8 cellular contexts compared by ENCODE assay signal in the genomic region with DNA sequence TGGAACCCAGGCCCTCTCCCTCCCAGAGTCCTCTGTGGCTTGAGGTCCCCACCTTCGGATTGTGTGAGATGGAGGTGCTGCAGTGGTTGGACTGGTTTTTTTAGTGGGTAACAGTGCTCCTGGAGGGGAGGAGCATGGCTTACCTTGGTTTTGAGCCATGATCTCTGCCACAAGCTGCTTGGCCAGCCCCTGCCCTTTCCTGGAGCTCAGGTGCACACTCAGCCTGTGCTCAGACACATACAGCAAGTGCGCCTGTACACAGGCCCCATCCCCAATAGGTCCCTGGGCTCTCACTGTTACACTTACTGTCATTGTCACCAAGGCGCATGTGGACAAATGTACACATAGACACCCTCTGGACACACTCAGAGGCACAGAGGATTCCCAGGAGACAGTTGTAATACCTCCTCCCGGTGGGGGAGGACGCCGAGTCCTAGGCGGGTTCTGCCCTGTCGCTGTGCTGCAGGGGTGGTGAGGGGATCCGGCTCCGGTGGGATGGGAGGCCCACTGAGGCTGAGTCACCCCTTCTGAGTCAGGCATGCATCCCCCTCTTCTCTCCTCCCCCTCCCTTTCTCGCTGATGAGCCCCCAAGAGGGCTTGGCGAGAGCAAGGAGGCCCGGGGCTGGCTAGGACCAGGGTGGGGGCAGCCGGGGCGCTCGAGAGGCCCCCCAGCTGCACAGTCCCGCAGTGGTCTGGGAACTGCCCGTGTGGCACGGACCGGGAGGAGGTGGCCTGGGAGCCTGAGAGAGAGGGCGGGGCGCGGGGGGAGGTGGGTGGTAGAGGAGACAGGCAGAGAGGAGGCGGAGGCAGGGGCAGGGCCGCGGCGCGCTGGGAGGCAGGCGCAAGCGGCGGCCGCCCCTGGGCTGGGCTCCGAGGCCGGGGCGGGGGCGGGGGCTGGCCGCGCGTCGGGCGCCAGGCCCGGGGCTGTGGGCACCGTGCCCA. TPM values are rescaled to one million over a fixed set of nuclear protein-coding genes. Genes with fewer than 3 reads are reported as not detected.
DNase-seq lines count a peak whose midpoint lies in the region; ATAC-seq, FAIRE-seq and TF ChIP-seq lines count a peak whose summit lies in the region.

No MANE protein-coding gene starts in this region.

- H2AFZ ChIP-seq in keratinocyte (ENCODE audit: control insufficient read depth, low read length): no peak overlapping the region

- no peaks in the 10 kb centered on the region for H3K9me3 ChIP-seq in keratinocyte (ENCODE audit: control insufficient read depth, low read depth, low read length)
- H3K9me3 ChIP-seq in small intestine (ENCODE audit: control insufficient read depth, low read depth): no peaks in the 10 kb centered on the region

- H3K36me3 ChIP-seq in keratinocyte (ENCODE audit: control insufficient read depth in 2 of 2, extremely low read depth in 1 of 2, insufficient read depth in 2 of 2, low read length in 2 of 2) (no peaks in the 10 kb centered on the region), small intestine (ENCODE audit: control insufficient read depth in 2 of 2, insufficient read depth in 2 of 2, low read length in 2 of 2) (no peaks in the 10 kb centered on the region)

- peak overlapping the region; percentile 22 for H3K4me2 ChIP-seq in keratinocyte (ENCODE audit: control insufficient read depth, extremely low read depth, insufficient read depth, low read depth, low read length)

- peak overlapping the region; percentile 67 for H3K4me3 ChIP-seq in choroid plexus epithelial cell (ENCODE audit: low read depth, low read length)
- peak overlapping the region in 2 of 3 experiments; percentile 18 to 24 for H3K4me3 ChIP-seq in keratinocyte (ENCODE audit: control insufficient read depth in 2 of 3, extremely low read depth in 1 of 3, insufficient read depth in 2 of 3, low read depth in 1 of 3, low read length in 3 of 3)
- H3K4me3 ChIP-seq in small intestine (ENCODE audit: low read depth in 1 of 2, low read length in 2 of 2): peak overlapping the region in 1 of 2 donors; percentile 52

- DNase-seq in COR-L47 (lab: John Stamatoyannopoulos, UW) (peak; percentile 77), LoVo (ENCODE audit: low spot score) (peak; percentile 38), T1000 (lab: John Stamatoyannopoulos, UW) (peak; percentile 65), choroid plexus epithelial cell (ENCODE audit: low read depth) (peak; percentile 54), keratinocyte (ENCODE audit: low read depth, low spot score) (no peak), small intestine (peak; percentile 49)

- TF ChIP-seq CTCF in choroid plexus epithelial cell (conservative IDR thresholded peaks at IDR 0.05; ENCODE audit: low read depth, low read length) (no peak), keratinocyte (optimal IDR thresholded peaks at IDR 0.05 in 1 of 3, IDR thresholded peaks at IDR 0.05 in 1 of 3, conservative IDR thresholded peaks at IDR 0.05 in 1 of 3; ENCODE audit: extremely low read depth in 1 of 3, insufficient read depth in 2 of 3, low read length in 3 of 3) (no peak)

- FAIRE-seq in keratinocyte (lab: Jason Lieb, UNC) (peak; percentile 13), small intestine (lab: Jason Lieb, UNC) (no peak)

- H3K9ac ChIP-seq in keratinocyte (ENCODE audit: control insufficient read depth, extremely low read depth, insufficient read depth, low read length): no peak overlapping the region

- no peaks in the 10 kb centered on the region for H3K9me1 ChIP-seq in keratinocyte (ENCODE audit: control insufficient read depth, extremely low read depth, insufficient read depth, low read length)

- 10 to 19% (median 12%) methylated on average over 19 to 43 of the region's 43 CpGs for WGBS in small intestine, 3 donors

- dilution Hi-C loops in keratinocyte (cut with MboI; ENCODE audit: extremely low pct_ligation_motif_present, low sequenced_read_pairs): no loop called here

- peaks cover 32% of the 10 kb centered on the region for H3K27me3 ChIP-seq in keratinocyte (ENCODE audit: control insufficient read depth, extremely low read depth, insufficient read depth, low read length)
- no peaks in the 10 kb centered on the region for H3K27me3 ChIP-seq in small intestine (ENCODE audit: control insufficient read depth in 2 of 2, insufficient read depth in 2 of 2, low read length in 2 of 2)

- H3K79me2 ChIP-seq in keratinocyte (ENCODE audit: control insufficient read depth, insufficient read depth, low read length): no peaks in the 10 kb centered on the region

- ATAC-seq in GM19324 (IDR thresholded peaks at IDR 0.05; ENCODE audit: low FRiP score, unreplicated experiment): no peak
- no peak for ATAC-seq in HG02642 (IDR thresholded peaks at IDR 0.05; ENCODE audit: poor library complexity, unreplicated experiment)

- H3K27ac ChIP-seq in keratinocyte (ENCODE audit: control insufficient read depth, insufficient read depth, low read length): no peak overlapping the region
- H3K27ac ChIP-seq in small intestine (ENCODE audit: low read depth in 1 of 2, low read length in 1 of 2): no peak overlapping the region

- H3K4me1 ChIP-seq in keratinocyte (ENCODE audit: control insufficient read depth, extremely low read depth, insufficient read depth, low read length): peaks cover 7% of the 10 kb centered on the region
- no peaks in the 10 kb centered on the region for H3K4me1 ChIP-seq in small intestine (ENCODE audit: control insufficient read depth in 2 of 2, insufficient read depth in 1 of 2, low read depth in 1 of 2, low read length in 1 of 2)

- no peaks in the 10 kb centered on the region for H4K20me1 ChIP-seq in keratinocyte (ENCODE audit: control insufficient read depth, extremely low read depth, insufficient read depth, low read length)

RNA-seq across cellular contexts. Expression of gene EPB41L1, which starts 0.5 kb away (rescaled TPM):
- 1.2 to 2.6 TPM (median 1.8 TPM) in 3 replicates for polyA plus RNA-seq in keratinocyte
- 3.4 TPM for polyA plus RNA-seq in keratinocyte (2011; ENCODE audit: low read depth)
- polyA plus RNA-seq in keratinocyte (2011; cell fraction: cytosol; rRNA removed): 3.4 and 3.6 TPM in 2 replicates
- polyA plus RNA-seq in keratinocyte (2011; cell fraction: nucleus; rRNA removed): 3.7 and 5.8 TPM in 2 replicates
- 2.2 and 2.3 TPM in 2 replicates for polyA plus RNA-seq in keratinocyte (2012; ENCODE audit: low replicate concordance)
- 2.3 to 6.6 TPM (median 4.5 TPM) in 3 replicates for polyA minus RNA-seq in keratinocyte
- 5.9 TPM for polyA minus RNA-seq in keratinocyte (2011; cell fraction: cytosol; rRNA and poly(A)+ RNA removed)
- polyA minus RNA-seq in keratinocyte (2011; cell fraction: nucleus; rRNA and poly(A)+ RNA removed): 2.0 and 3.9 TPM in 2 replicates
- 10 to 100 TPM; 10.5 to 14.2 (median 11.0) TPM for polyA plus RNA-seq in small intestine
